8 cellular contexts compared by ENCODE assay signal in the genomic region with DNA sequence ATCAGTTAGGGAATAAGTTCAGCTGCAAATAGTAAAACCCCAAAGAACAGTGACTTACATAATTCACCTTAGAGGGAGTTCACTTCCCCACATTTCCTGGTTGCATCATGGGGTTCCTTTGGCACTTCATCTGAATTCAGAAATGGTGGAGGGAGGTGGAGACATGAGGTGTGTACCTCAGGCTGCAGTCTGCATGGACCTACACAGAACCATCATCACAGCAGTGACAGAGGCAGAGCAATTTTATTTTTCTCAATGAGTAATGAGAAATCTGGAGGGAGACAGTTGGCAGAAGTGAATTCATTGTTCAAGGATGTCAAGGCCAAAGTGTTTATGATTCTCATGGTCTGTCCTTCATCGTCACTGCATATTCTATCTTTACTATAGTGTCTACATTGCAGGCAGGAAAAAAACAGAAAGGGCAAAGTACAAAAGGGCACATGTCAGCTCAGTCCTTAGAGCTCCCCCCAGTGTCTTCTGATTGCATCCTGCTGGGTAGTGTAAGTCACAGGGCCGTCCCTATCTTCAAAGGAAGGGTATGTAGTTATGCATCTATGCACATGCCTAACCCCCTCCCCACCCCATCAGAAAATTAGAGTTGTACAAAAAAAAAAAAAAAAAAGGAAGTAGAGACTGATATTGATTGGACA.
DNase-seq lines count a peak whose midpoint lies in the region; ATAC-seq and TF ChIP-seq lines count a peak whose summit lies in the region.

No MANE protein-coding gene starts in this region.

- H3K4me1 Mint-ChIP-seq in neural progenitor cell (peaks cover 7% of the 10 kb centered on the region), CD14-positive monocyte (peaks cover 24% of the 10 kb centered on the region), osteocyte (ENCODE audit: unreplicated experiment) (no peaks in the 10 kb centered on the region)

- no peaks in the 10 kb centered on the region for H3K27me3 ChIP-seq in neural progenitor cell

- TF ChIP-seq CTCF in neural progenitor cell (IDR thresholded peaks at IDR 0.05) = peak; percentile 50
- no peak for TF ChIP-seq CTCF in CD14-positive monocyte (IDR thresholded peaks at IDR 0.05)
- no peak for TF ChIP-seq CTCF in osteocyte (IDR thresholded peaks at IDR 0.05)

- no peaks in the 10 kb centered on the region for H3F3A ChIP-seq in neural progenitor cell (ENCODE audit: low read depth)

- DNase-seq in Right ventricle myocardium superior (no peak), cardiac septum (ENCODE audit: low spot score) (no peak), HUDEP-2 (lab: John Stamatoyannopoulos, UW; ENCODE audit: unreplicated experiment in 76 of 76) (peak in 44 of 76 experiments; percentile 2 to 58 (median 29)), amniotic epithelial cell (ENCODE audit: low read depth) (peak; percentile 11), neural progenitor cell (ENCODE audit: low spot score) (peak; percentile 52), CD14-positive monocyte (ENCODE audit: low spot score) (no peak), osteocyte (ENCODE audit: extremely low spot score, unreplicated experiment) (no peak)
- DNase-seq in activated naive CD4-positive, alpha-beta T cell treated with Interleukin-2 at 50 U/mL for 16 hours = no peak

- no peaks in the 10 kb centered on the region for H3K36me3 Mint-ChIP-seq in neural progenitor cell
- H3K36me3 Mint-ChIP-seq in CD14-positive monocyte = no peaks in the 10 kb centered on the region
- H3K36me3 Mint-ChIP-seq in osteocyte (ENCODE audit: unreplicated experiment) = no peaks in the 10 kb centered on the region

- no peak overlapping the region for H3K27ac ChIP-seq in neural progenitor cell

- H3K4me3 Mint-ChIP-seq in neural progenitor cell = no peak overlapping the region
- H3K4me3 Mint-ChIP-seq in CD14-positive monocyte = peak overlapping the region in 1 of 2 donors; percentile 26
- H3K4me3 Mint-ChIP-seq in osteocyte (ENCODE audit: unreplicated experiment) = no peak overlapping the region

- H3K27ac Mint-ChIP-seq in neural progenitor cell = no peak overlapping the region
- peak overlapping the region in 1 of 7 donors; percentile 51 for H3K27ac Mint-ChIP-seq in CD14-positive monocyte
- no peak overlapping the region for H3K27ac Mint-ChIP-seq in osteocyte (ENCODE audit: unreplicated experiment)

- no peak overlapping the region for H3K4me3 ChIP-seq in neural progenitor cell

- peak; percentile 34 for ATAC-seq in Right ventricle myocardium superior (ENCODE audit: poor library complexity)

- H3K9ac ChIP-seq in neural progenitor cell = no peak overlapping the region

- H3K27me3 Mint-ChIP-seq in neural progenitor cell (ENCODE audit: insufficient read depth, low read depth) (no peaks in the 10 kb centered on the region), CD14-positive monocyte (ENCODE audit: low read depth in 3 of 3) (peaks cover 0 to 7% (median 1%) of the 10 kb centered on the region in 3 donors), osteocyte (ENCODE audit: unreplicated experiment) (peaks cover 30% of the 10 kb centered on the region)

- H3K4me2 ChIP-seq in neural progenitor cell = no peak overlapping the region

- H3K9me3 Mint-ChIP-seq in neural progenitor cell (no peaks in the 10 kb centered on the region), CD14-positive monocyte (no peaks in the 10 kb centered on the region), osteocyte (ENCODE audit: unreplicated experiment) (no peaks in the 10 kb centered on the region)

- H3K4me1 ChIP-seq in neural progenitor cell = no peaks in the 10 kb centered on the region

- peak overlapping the region; percentile 77 for H2AFZ ChIP-seq in neural progenitor cell (replicated peaks)

- H3K36me3 ChIP-seq in neural progenitor cell = no peaks in the 10 kb centered on the region

- no peaks in the 10 kb centered on the region for H3K79me2 ChIP-seq in neural progenitor cell (ENCODE audit: low read depth)

- H3K9me3 ChIP-seq in neural progenitor cell (ENCODE audit: low read depth) = no peaks in the 10 kb centered on the region

- intact Hi-C loops in Right ventricle myocardium superior (cut with DNase I) (no loop called here), cardiac septum (cut with DNase I) (no loop called here), CD14-positive monocyte (cut with micrococcal nuclease) (no loop called here)

- H4K20me1 ChIP-seq in neural progenitor cell (ENCODE audit: low read depth) = no peaks in the 10 kb centered on the region

Comparison
In these comparisons a context has a peak if more than half of its experiments do, and no peak if none do; other contexts are left out.
1. DNase-seq: peak in HUDEP-2 (44 of 76), amniotic epithelial cell (single experiment) and neural progenitor cell (single experiment); none in Right ventricle myocardium superior (single experiment), cardiac septum (single experiment), CD14-positive monocyte (single experiment), osteocyte (single experiment) and activated naive CD4-positive, alpha-beta T cell treated with Interleukin-2 at 50 U/mL for 16 hours (single experiment).